In genomic region chr2:241540391-241540765, GRCh38 we compare ENCODE assay signal across 8 cellular contexts. TPM values are rescaled to one million over a fixed set of nuclear protein-coding genes. Genes with fewer than 3 reads are reported as not detected.
A peak's percentile ranks its signal among the peaks of the same experiment; 100 is the strongest.
DNase-seq lines count a peak whose midpoint lies in the region; ATAC-seq, FAIRE-seq and TF ChIP-seq lines count a peak whose summit lies in the region.

No MANE protein-coding gene starts in this region.

- no peak for TF ChIP-seq POLR2A in GM12891 (IDR thresholded peaks at IDR 0.05; ENCODE audit: low read depth, low read length)

- FAIRE-seq in GM12891 (lab: Jason Lieb, UNC) = no peak
- no peak for FAIRE-seq in kidney (lab: Jason Lieb, UNC)

- intact Hi-C loops in left ventricle myocardium superior (cut with micrococcal nuclease) = no loop called here
- intact Hi-C loops in head of caudate nucleus (cut with DNase I) = no loop called here
- intact Hi-C loops in kidney (cut with DNase I) = no loop called here

- H3K4me1 ChIP-seq in SJCRH30 (peaks cover 21% of the 10 kb centered on the region), kidney (ENCODE audit: control insufficient read depth in 1 of 2, insufficient read depth in 1 of 2, low read depth in 1 of 2, low read length in 2 of 2) (peaks cover 0 to 3% of the 10 kb centered on the region in 2 donors)

- H3K4me3 ChIP-seq in SJCRH30 = peak overlapping the region; percentile 57
- peak overlapping the region; percentile 33 for H3K4me3 ChIP-seq in skeletal muscle cell (ENCODE audit: low read depth, low read length)
- peak overlapping the region in 1 of 2 donors; percentile 32 for H3K4me3 ChIP-seq in kidney (ENCODE audit: low read length in 2 of 2)

- no peak overlapping the region for H3K9ac ChIP-seq in kidney (ENCODE audit: low read length in 2 of 2)

- no peak for TF ChIP-seq CTCF in kidney (IDR thresholded peaks at IDR 0.05; ENCODE audit: borderline replicate concordance, extremely low read depth, insufficient read depth)

- ATAC-seq in left ventricle myocardium superior = peak; percentile 8

- DNase-seq in ELF-1 (ENCODE audit: low read depth, low spot score) = peak; percentile 72
- no peak for DNase-seq in SJCRH30
- DNase-seq in left ventricle myocardium superior = no peak
- DNase-seq in skeletal muscle cell (ENCODE audit: low read depth) = no peak
- no peak for DNase-seq in GM12891 (ENCODE audit: insufficient read length, low spot score)
- DNase-seq in NCI-H2107 (lab: John Stamatoyannopoulos, UW) = no peak
- no peak for DNase-seq in head of caudate nucleus
- no peak for DNase-seq in kidney

- H3K27ac ChIP-seq in SJCRH30 (no peak overlapping the region), kidney (ENCODE audit: low read depth in 2 of 2, low read length in 2 of 2) (no peak overlapping the region)

- H3K9me3 ChIP-seq in SJCRH30 (replicated peaks) (no peaks in the 10 kb centered on the region; the same call in 1 of the 2 replicates), kidney (ENCODE audit: control insufficient read depth in 1 of 2, low read length in 2 of 2) (no peaks in the 10 kb centered on the region)

- no peaks in the 10 kb centered on the region for H3K27me3 ChIP-seq in SJCRH30

- no peaks in the 10 kb centered on the region for H3K36me3 ChIP-seq in SJCRH30
- H3K36me3 ChIP-seq in kidney (ENCODE audit: control insufficient read depth in 1 of 2, insufficient read depth in 2 of 2, low read length in 2 of 2) = no peaks in the 10 kb centered on the region

TF ChIP-seq in GM12891, 5 proteins besides CTCF, POLR2A, EP300 and RAD21:
- no peak for TF ChIP-seq PAX5 (IDR thresholded peaks at IDR 0.05; ENCODE audit: insufficient read depth, low read length, severe bottlenecking)
- TF ChIP-seq TAF1 (IDR thresholded peaks at IDR 0.05; ENCODE audit: low read depth, low read length) = no peak
- TF ChIP-seq POLR2AphosphoS5 (IDR thresholded peaks at IDR 0.05; ENCODE audit: low read depth, low read length) = no peak
- TF ChIP-seq SPI1 (IDR thresholded peaks at IDR 0.05; ENCODE audit: low read depth, low read length) = no peak
- TF ChIP-seq POU2F2 (IDR thresholded peaks at IDR 0.05; ENCODE audit: low read depth, low read length) = no peak

RNA-seq across cellular contexts. Expression of gene BOK, which starts 18.2 kb away (rescaled TPM):
- total RNA-seq in SJCRH30 (2014; rRNA removed; shearing (Covaris generic)) = 6.6 and 7.3 TPM in 2 replicates
- 3.6 TPM for total RNA-seq in left ventricle myocardium superior
- 0.04 TPM for polyA plus RNA-seq in GM12891 (2012; ENCODE audit: low read depth, missing spikeins)
- 28.8 TPM for total RNA-seq in kidney
- polyA plus RNA-seq in kidney (ENCODE audit: insufficient read depth, low read depth, low replicate concordance) = 22.9 TPM

RNA-seq across cellular contexts. Expression of gene STK25, which starts 32.0 kb away (rescaled TPM):
- 132 and 171 TPM in 2 replicates for total RNA-seq in SJCRH30 (2014; rRNA removed; shearing (Covaris generic))
- total RNA-seq in left ventricle myocardium superior = 99.3 TPM
- 57.0 TPM for polyA plus RNA-seq in GM12891 (2012; ENCODE audit: low read depth, missing spikeins)
- 151 TPM for total RNA-seq in kidney
- polyA plus RNA-seq in kidney (ENCODE audit: insufficient read depth, low read depth, low replicate concordance) = 119 TPM
